In genomic region chr5:137751869-137752491, GRCh38 we compare ENCODE assay signal across 1 cellular context.
TF ChIP-seq lines count a peak whose summit lies in the region.

No MANE protein-coding gene starts in this region.

TF ChIP-seq in K562, 482 proteins besides CTCF, POLR2A, EP300 and RAD21 (continues in another document):
- TF ChIP-seq CEBPG (CRISPR knock-in tag; IDR thresholded peaks at IDR 0.05) (peak; percentile 86), CEBPG (tag; conservative IDR thresholded peaks at IDR 0.05 in 1 of 2, IDR thresholded peaks at IDR 0.05 in 1 of 2) (peak; percentile 87 to 97), TEAD2 (tag; IDR thresholded peaks at IDR 0.05) (peak; percentile 46; the same call in 1 of the 2 replicates), ZNF282 (CRISPR knock-in tag; IDR thresholded peaks at IDR 0.05) (no peak), E2F1 (CRISPR knock-in tag; IDR thresholded peaks at IDR 0.05) (no peak), MNT (conservative IDR thresholded peaks at IDR 0.05) (peak in 1 of 2 experiments; percentile 36; a peak in 2 of 4 replicates), KAT7 (CRISPR knock-in tag; IDR thresholded peaks at IDR 0.05; ENCODE audit: borderline replicate concordance) (0 out of 2 replicates have a peak, but pooled peaks have one; percentile 21), E2F3 (CRISPR knock-in tag; IDR thresholded peaks at IDR 0.05) (no peak), POLR2H (tag; IDR thresholded peaks at IDR 0.05; ENCODE audit: low read depth) (peak; percentile 23; the same call in 1 of the 2 replicates), ZNF384 (IDR thresholded peaks at IDR 0.05; ENCODE audit: low read depth, low read length) (peak; percentile 91), JUND (IDR thresholded peaks at IDR 0.05; ENCODE audit: borderline replicate concordance, low read depth, low read length) (peak; percentile 19; the same call in 1 of the 2 replicates), JUND (tag; IDR thresholded peaks at IDR 0.05; ENCODE audit: borderline replicate concordance, low read depth, low read length) (no peak), PTTG1 (tag; IDR thresholded peaks at IDR 0.05; ENCODE audit: low read depth) (no peak), YBX1 (IDR thresholded peaks at IDR 0.05) (no peak), DLX4 (CRISPR knock-in tag; IDR thresholded peaks at IDR 0.05) (no peak), ZBTB40 (IDR thresholded peaks at IDR 0.05) (peak; percentile 32; the same call in 1 of the 2 replicates), ZBTB40 (CRISPR knock-in tag; IDR thresholded peaks at IDR 0.05) (no peak), POLR2B (IDR thresholded peaks at IDR 0.05; ENCODE audit: low read depth, partially characterized antibody) (no peak), RFX1 (IDR thresholded peaks at IDR 0.05) (peak; percentile 7; the same call in 1 of the 2 replicates), SMARCA4 (IDR thresholded peaks at IDR 0.05) (0 out of 2 replicates have a peak, but pooled peaks have one; percentile 25), SIN3A (IDR thresholded peaks at IDR 0.05; ENCODE audit: borderline replicate concordance in 2 of 2, control insufficient read depth in 1 of 2, low read depth in 2 of 2, low read length in 2 of 2) (0 out of 4 replicates have a peak, but pooled peaks of 1 of the 2 experiments have one; percentile 3), ZNF217 (CRISPR knock-in tag; IDR thresholded peaks at IDR 0.05) (no peak), CBX3 (IDR thresholded peaks at IDR 0.05; ENCODE audit: borderline replicate concordance in 1 of 2, low read length in 2 of 2) (peak in 1 of 2 experiments; percentile 30; a peak in 1 of 3 replicates), CUX1 (CRISPR knock-in tag; IDR thresholded peaks at IDR 0.05) (no peak), IRF9 (tag; IDR thresholded peaks at IDR 0.05) (0 out of 2 replicates have a peak, but pooled peaks have one; percentile 40), ZBTB1 (CRISPR knock-in tag; IDR thresholded peaks at IDR 0.05; ENCODE audit: borderline replicate concordance, low read depth) (no peak), SNIP1 (IDR thresholded peaks at IDR 0.05; ENCODE audit: low read depth) (no peak), CHD1 (IDR thresholded peaks at IDR 0.05; ENCODE audit: low read length) (peak; percentile 86), CXXC5 (CRISPR knock-in tag; IDR thresholded peaks at IDR 0.05) (0 out of 2 replicates have a peak, but pooled peaks have one; percentile 25), RBM39 (optimal IDR thresholded peaks at IDR 0.05; ENCODE audit: low read depth, low read length) (no peak), ZKSCAN3 (CRISPR knock-in tag; IDR thresholded peaks at IDR 0.05) (no peak), ATF7 (IDR thresholded peaks at IDR 0.05) (peak; percentile 32)
- TF ChIP-seq, protein P1, sequence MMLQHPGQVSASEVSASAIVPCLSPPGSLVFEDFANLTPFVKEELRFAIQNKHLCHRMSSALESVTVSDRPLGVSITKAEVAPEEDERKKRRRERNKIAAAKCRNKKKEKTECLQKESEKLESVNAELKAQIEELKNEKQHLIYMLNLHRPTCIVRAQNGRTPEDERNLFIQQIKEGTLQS (IDR thresholded peaks at IDR 0.05): peak; percentile 70
- TF ChIP-seq, protein P1 (CRISPR knock-in tag; conservative IDR thresholded peaks at IDR 0.05): no peak
- TF ChIP-seq, protein P2, sequence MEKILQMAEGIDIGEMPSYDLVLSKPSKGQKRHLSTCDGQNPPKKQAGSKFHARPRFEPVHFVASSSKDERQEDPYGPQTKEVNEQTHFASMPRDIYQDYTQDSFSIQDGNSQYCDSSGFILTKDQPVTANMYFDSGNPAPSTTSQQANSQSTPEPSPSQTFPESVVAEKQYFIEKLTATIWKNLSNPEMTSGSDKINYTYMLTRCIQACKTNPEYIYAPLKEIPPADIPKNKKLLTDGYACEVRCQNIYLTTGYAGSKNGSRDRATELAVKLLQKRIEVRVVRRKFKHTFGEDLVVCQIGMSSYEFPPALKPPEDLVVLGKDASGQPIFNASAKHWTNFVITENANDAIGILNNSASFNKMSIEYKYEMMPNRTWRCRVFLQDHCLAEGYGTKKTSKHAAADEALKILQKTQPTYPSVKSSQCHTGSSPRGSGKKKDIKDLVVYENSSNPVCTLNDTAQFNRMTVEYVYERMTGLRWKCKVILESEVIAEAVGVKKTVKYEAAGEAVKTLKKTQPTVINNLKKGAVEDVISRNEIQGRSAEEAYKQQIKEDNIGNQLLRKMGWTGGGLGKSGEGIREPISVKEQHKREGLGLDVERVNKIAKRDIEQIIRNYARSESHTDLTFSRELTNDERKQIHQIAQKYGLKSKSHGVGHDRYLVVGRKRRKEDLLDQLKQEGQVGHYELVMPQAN (IDR thresholded peaks at IDR 0.05; ENCODE audit: borderline replicate concordance): peak; percentile 43; the same call in 1 of the 2 replicates
- TF ChIP-seq, protein P3, sequence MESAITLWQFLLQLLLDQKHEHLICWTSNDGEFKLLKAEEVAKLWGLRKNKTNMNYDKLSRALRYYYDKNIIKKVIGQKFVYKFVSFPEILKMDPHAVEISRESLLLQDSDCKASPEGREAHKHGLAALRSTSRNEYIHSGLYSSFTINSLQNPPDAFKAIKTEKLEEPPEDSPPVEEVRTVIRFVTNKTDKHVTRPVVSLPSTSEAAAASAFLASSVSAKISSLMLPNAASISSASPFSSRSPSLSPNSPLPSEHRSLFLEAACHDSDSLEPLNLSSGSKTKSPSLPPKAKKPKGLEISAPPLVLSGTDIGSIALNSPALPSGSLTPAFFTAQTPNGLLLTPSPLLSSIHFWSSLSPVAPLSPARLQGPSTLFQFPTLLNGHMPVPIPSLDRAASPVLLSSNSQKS (CRISPR knock-in tag; IDR thresholded peaks at IDR 0.05): no peak
